8 cellular contexts compared by ENCODE assay signal in the genomic region with DNA sequence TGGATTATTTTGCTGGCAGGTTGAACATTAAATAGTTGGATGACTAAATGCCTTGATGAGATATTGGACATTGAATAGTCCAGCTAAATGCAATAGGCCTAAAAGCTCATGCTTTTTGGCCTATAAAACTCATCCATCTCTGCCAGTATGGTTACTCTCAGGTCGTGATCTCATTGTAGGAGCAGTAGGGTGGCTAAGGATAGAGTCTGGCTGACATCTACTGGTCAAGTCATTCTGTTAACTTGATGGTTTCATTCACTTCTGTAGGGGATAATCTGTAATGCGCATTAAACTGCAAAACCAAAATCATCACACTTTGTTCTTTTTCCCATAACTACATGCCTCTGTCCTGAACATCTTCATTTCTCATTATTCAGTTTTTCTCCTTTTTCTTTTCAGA.
DNase-seq lines count a peak whose midpoint lies in the region; ATAC-seq and TF ChIP-seq lines count a peak whose summit lies in the region.

No MANE protein-coding gene starts in this region.

- TF ChIP-seq CTCF in AG04450 (IDR thresholded peaks at IDR 0.05; ENCODE audit: low read depth, low read length) (peak; percentile 49), HEK293 (tag by site-specific recombination; IDR thresholded peaks at IDR 0.05) (peak; percentile 47), RWPE2 (IDR thresholded peaks at IDR 0.05; ENCODE audit: poor library complexity, severe bottlenecking) (peak; percentile 75)

- POLR2A ChIA-PET in AG04450 (lab: Yijun Ruan, JAX), result no interaction called here
- POLR2A ChIA-PET in HEK293 (lab: Yijun Ruan, JAX), result no interaction called here
- POLR2A ChIA-PET in naive thymus-derived CD8-positive, alpha-beta T cell (lab: Charles Lee), result no interaction called here

- H3K27me3 Mint-ChIP-seq in naive thymus-derived CD8-positive, alpha-beta T cell, result peaks cover 0 to 2% (median 0%) of the 10 kb centered on the region in 5 donors

- no peaks in the 10 kb centered on the region for H3K27me3 ChIP-seq in AG04450 (ENCODE audit: control insufficient read depth, insufficient read depth, low read length)
- no peaks in the 10 kb centered on the region for H3K27me3 ChIP-seq in RWPE2 (ENCODE audit: insufficient read depth, poor library complexity, severe bottlenecking)

- CTCF ChIA-PET in AG04450 (lab: Charles Lee), result interaction anchor here (0.5 to 1.0 kb wide), 6 partner anchors 11 to 503 kb away, joined by 3 to 13 read pairs (median 3); no protein-coding TSS in a partner anchor
- CTCF ChIA-PET in HEK293 (lab: Yijun Ruan, JAX), result interaction anchor here (0.7 kb wide), 1 partner anchor 438 kb away, joined by 3 read pairs; no protein-coding TSS in a partner anchor

- no peaks in the 10 kb centered on the region for H3K4me1 Mint-ChIP-seq in naive thymus-derived CD8-positive, alpha-beta T cell

- ATAC-seq in RWPE2 (ENCODE audit: low read depth) (peak; percentile 90), GM18909 (IDR thresholded peaks at IDR 0.05; ENCODE audit: poor library complexity, unreplicated experiment) (no peak), GM18858 (IDR thresholded peaks at IDR 0.05; ENCODE audit: unreplicated experiment) (no peak)
- ATAC-seq in naive thymus-derived CD8-positive, alpha-beta T cell, result no peak

- H3K4me3 ChIP-seq in AG04450 (ENCODE audit: low read depth, low read length) (no peak overlapping the region), HEK293 (ENCODE audit: low read depth, low read length) (no peak overlapping the region), RWPE2 (ENCODE audit: severe bottlenecking) (no peak overlapping the region)

- H3K36me3 Mint-ChIP-seq in naive thymus-derived CD8-positive, alpha-beta T cell, result no peaks in the 10 kb centered on the region

- H3K27ac ChIP-seq in AG04450 (ENCODE audit: low read depth, low read length), result no peak overlapping the region
- H3K27ac ChIP-seq in HEK293 (ENCODE audit: extremely low read depth, low read depth, low read length), result no peak overlapping the region
- no peak overlapping the region for H3K27ac ChIP-seq in RWPE2 (ENCODE audit: poor library complexity, severe bottlenecking)

- H3K36me3 ChIP-seq in HEK293 (ENCODE audit: control insufficient read depth in 2 of 2, insufficient read depth in 1 of 2, low read length in 2 of 2) (no peaks in the 10 kb centered on the region), RWPE2 (ENCODE audit: low read depth) (no peaks in the 10 kb centered on the region)

- peaks cover 0 to 3% (median 0%) of the 10 kb centered on the region in 9 donors for H3K9me3 Mint-ChIP-seq in naive thymus-derived CD8-positive, alpha-beta T cell

- no peak overlapping the region for H3K27ac Mint-ChIP-seq in naive thymus-derived CD8-positive, alpha-beta T cell

- H3K4me1 ChIP-seq in HEK293 (ENCODE audit: control insufficient read depth, insufficient read depth, low read length) (no peaks in the 10 kb centered on the region), RWPE2 (ENCODE audit: insufficient read depth, poor library complexity, severe bottlenecking) (no peaks in the 10 kb centered on the region)

- H3K4me3 Mint-ChIP-seq in naive thymus-derived CD8-positive, alpha-beta T cell, result no peak overlapping the region

- no peak for DNase-seq in AG04450 (ENCODE audit: low read depth, low spot score)
- no peak for DNase-seq in RWPE2 (ENCODE audit: low spot score)
- peak; percentile 25 for DNase-seq in glomerular endothelial cell (ENCODE audit: extremely low read depth, low read depth, low spot score)
- DNase-seq in naive thymus-derived CD8-positive, alpha-beta T cell, result no peak
- DNase-seq in stimulated activated CD4-positive, alpha-beta T cell treated with anti-CD3 and anti-CD28 coated beads, Interleukin-2, amount 100 ng/mL, for 24 hours, result no peak

- H3K9me3 ChIP-seq in AG04450 (ENCODE audit: control insufficient read depth, insufficient read depth, low read length) (no peaks in the 10 kb centered on the region), HEK293 (ENCODE audit: control insufficient read depth, insufficient read depth, low read depth, low read length) (no peaks in the 10 kb centered on the region), RWPE2 (ENCODE audit: severe bottlenecking) (no peaks in the 10 kb centered on the region)

TF ChIP-seq in HEK293, 187 proteins besides CTCF, POLR2A, EP300 and RAD21:
- TF ChIP-seq ZNF324 (tag by site-specific recombination; IDR thresholded peaks at IDR 0.05) (no peak), ZNF10 (tag by site-specific recombination; IDR thresholded peaks at IDR 0.05) (no peak), ZSCAN30 (tag by site-specific recombination; IDR thresholded peaks at IDR 0.05) (no peak), ZNF654 (tag by site-specific recombination; IDR thresholded peaks at IDR 0.05; ENCODE audit: low read depth) (peak; percentile 64), GLIS2 (tag by site-specific recombination; IDR thresholded peaks at IDR 0.05) (no peak), ZNF600 (tag by site-specific recombination; IDR thresholded peaks at IDR 0.05) (no peak)
- TF ChIP-seq, protein P1, sequence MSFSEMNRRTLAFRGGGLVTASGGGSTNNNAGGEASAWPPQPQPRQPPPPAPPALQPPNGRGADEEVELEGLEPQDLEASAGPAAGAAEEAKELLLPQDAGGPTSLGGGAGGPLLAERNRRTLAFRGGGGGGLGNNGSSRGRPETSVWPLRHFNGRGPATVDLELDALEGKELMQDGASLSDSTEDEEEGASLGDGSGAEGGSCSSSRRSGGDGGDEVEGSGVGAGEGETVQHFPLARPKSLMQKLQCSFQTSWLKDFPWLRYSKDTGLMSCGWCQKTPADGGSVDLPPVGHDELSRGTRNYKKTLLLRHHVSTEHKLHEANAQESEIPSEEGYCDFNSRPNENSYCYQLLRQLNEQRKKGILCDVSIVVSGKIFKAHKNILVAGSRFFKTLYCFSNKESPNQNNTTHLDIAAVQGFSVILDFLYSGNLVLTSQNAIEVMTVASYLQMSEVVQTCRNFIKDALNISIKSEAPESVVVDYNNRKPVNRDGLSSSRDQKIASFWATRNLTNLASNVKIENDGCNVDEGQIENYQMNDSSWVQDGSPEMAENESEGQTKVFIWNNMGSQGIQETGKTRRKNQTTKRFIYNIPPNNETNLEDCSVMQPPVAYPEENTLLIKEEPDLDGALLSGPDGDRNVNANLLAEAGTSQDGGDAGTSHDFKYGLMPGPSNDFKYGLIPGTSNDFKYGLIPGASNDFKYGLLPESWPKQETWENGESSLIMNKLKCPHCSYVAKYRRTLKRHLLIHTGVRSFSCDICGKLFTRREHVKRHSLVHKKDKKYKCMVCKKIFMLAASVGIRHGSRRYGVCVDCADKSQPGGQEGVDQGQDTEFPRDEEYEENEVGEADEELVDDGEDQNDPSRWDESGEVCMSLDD (tag by site-specific recombination; IDR thresholded peaks at IDR 0.05), result no peak
